ENCODE assay signal across 1 cellular context in the genomic region with DNA sequence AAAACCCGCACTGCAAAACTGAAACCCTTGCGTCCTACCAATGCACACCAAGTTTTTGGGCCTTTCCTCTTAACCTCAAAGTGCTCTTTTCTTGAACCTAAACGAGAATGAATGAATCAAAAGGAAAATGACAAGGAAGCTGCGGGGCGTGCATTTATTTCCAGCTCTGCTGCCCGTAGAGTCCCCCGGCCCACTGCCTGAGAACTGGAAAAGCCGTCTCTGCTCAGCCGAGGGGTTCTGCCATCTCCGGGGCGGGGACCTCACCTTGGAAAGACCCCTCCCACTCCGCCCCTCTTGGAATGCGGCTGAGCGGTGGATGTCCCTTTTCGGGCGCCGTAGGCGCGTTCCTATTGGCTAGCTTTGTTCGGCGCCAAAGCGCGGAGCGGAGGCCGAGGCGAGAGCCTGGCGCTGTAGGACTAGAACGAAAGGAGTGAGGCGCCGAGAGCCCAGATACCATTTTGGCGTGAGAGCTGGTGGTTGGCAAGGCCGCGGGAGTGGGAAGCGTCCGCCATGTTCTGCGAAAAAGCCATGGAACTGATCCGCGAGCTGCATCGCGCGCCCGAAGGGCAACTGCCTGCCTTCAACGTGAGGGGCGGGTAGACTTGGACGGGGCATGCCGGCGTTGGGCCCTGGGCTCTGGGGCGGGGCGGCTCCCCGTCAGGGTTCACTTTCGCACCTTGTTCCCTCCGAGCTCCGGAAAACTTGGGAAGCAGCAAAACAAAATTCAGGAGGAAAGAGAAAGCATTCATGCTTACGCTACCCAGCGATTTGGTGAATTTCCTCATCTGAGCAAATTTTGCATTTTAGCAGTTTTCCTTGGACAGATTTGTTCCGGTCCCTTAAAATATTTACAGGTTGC.
A peak's percentile ranks its signal among the peaks of the same experiment; 100 is the strongest.
TF ChIP-seq lines count a peak whose summit lies in the region.

GINS1 (plus strand) TSS at position 363 of the 859 bp plus-strand sequence; CDS start at position 511, 148 bp downstream.

TF ChIP-seq in K562, 482 proteins besides CTCF, POLR2A, EP300 and RAD21 (continued from another document and continues in another):
- TF ChIP-seq THRA (IDR thresholded peaks at IDR 0.05) = no peak
- peak; percentile 64 for TF ChIP-seq POLR2H (tag; IDR thresholded peaks at IDR 0.05; ENCODE audit: low read depth)
- no peak for TF ChIP-seq DNMT1 (IDR thresholded peaks at IDR 0.05)
- TF ChIP-seq NUFIP1 (IDR thresholded peaks at IDR 0.05; ENCODE audit: partially characterized antibody) = no peak
- TF ChIP-seq, protein P1, sequence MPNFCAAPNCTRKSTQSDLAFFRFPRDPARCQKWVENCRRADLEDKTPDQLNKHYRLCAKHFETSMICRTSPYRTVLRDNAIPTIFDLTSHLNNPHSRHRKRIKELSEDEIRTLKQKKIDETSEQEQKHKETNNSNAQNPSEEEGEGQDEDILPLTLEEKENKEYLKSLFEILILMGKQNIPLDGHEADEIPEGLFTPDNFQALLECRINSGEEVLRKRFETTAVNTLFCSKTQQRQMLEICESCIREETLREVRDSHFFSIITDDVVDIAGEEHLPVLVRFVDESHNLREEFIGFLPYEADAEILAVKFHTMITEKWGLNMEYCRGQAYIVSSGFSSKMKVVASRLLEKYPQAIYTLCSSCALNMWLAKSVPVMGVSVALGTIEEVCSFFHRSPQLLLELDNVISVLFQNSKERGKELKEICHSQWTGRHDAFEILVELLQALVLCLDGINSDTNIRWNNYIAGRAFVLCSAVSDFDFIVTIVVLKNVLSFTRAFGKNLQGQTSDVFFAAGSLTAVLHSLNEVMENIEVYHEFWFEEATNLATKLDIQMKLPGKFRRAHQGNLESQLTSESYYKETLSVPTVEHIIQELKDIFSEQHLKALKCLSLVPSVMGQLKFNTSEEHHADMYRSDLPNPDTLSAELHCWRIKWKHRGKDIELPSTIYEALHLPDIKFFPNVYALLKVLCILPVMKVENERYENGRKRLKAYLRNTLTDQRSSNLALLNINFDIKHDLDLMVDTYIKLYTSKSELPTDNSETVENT (CRISPR knock-in tag; IDR thresholded peaks at IDR 0.05) = no peak
- TF ChIP-seq CTCFL (IDR thresholded peaks at IDR 0.05; ENCODE audit: borderline replicate concordance, insufficient read depth, low read depth, low read length, poor library complexity, severe bottlenecking) = no peak
- TF ChIP-seq ZBTB7A (IDR thresholded peaks at IDR 0.05; ENCODE audit: borderline replicate concordance, control insufficient read depth, low read depth, low read length) = peak; percentile 94
- no peak for TF ChIP-seq BDP1 (IDR thresholded peaks at IDR 0.05; ENCODE audit: insufficient read depth, insufficient read length)
- TF ChIP-seq ZFP36 (IDR thresholded peaks at IDR 0.05; ENCODE audit: low read depth, low read length, partially characterized antibody) = peak; percentile 35
- TF ChIP-seq, protein P2, sequence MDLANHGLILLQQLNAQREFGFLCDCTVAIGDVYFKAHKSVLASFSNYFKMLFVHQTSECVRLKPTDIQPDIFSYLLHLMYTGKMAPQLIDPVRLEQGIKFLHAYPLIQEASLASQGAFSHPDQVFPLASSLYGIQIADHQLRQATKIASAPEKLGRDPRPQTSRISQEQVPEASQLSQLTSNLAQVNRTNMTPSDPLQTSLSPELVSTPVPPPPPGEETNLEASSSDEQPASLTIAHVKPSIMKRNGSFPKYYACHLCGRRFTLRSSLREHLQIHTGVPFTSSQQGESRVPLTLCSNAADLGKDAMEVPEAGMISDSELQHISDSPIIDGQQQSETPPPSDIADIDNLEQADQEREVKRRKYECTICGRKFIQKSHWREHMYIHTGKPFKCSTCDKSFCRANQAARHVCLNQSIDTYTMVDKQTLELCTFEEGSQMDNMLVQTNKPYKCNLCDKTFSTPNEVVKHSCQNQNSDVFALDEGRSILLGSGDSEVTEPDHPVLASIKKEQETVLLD (IDR thresholded peaks at IDR 0.05) = no peak
- peak; percentile 72 for TF ChIP-seq ZFX (CRISPR knock-in tag; IDR thresholded peaks at IDR 0.05)
- 0 out of 2 replicates have a peak, but pooled peaks have one; percentile 37 for TF ChIP-seq SMAD4 (CRISPR knock-in tag; conservative IDR thresholded peaks at IDR 0.05)
- TF ChIP-seq ZNF444 (CRISPR knock-in tag; IDR thresholded peaks at IDR 0.05) = no peak
- no peak for TF ChIP-seq ZNF232 (CRISPR knock-in tag; IDR thresholded peaks at IDR 0.05)
- TF ChIP-seq TBP (optimal IDR thresholded peaks at IDR 0.05; ENCODE audit: low read depth, low read length) = peak; percentile 79
- TF ChIP-seq ZC3H11A (IDR thresholded peaks at IDR 0.05; ENCODE audit: low read depth, low read length) = no peak
- TF ChIP-seq DDX20 (tag; IDR thresholded peaks at IDR 0.05; ENCODE audit: low read depth) = no peak
- peak; percentile 49; the same call in 1 of the 2 replicates for TF ChIP-seq SP1 (CRISPR knock-in tag; IDR thresholded peaks at IDR 0.05)
- peak; percentile 7 for TF ChIP-seq FOS (IDR thresholded peaks at IDR 0.05; ENCODE audit: extremely low read depth, insufficient read length)
- TF ChIP-seq KLF16 (IDR thresholded peaks at IDR 0.05) = peak; percentile 55; the same call in 1 of the 2 replicates
- no peak for TF ChIP-seq MTF1 (CRISPR knock-in tag; IDR thresholded peaks at IDR 0.05; ENCODE audit: borderline replicate concordance)
- TF ChIP-seq, protein P3, sequence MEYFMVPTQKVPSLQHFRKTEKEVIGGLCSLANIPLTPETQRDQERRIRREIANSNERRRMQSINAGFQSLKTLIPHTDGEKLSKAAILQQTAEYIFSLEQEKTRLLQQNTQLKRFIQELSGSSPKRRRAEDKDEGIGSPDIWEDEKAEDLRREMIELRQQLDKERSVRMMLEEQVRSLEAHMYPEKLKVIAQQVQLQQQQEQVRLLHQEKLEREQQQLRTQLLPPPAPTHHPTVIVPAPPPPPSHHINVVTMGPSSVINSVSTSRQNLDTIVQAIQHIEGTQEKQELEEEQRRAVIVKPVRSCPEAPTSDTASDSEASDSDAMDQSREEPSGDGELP (CRISPR knock-in tag; IDR thresholded peaks at IDR 0.05; ENCODE audit: borderline replicate concordance) = peak; percentile 49; the same call in 1 of the 2 replicates
- no peak for TF ChIP-seq TAF15 (IDR thresholded peaks at IDR 0.05; ENCODE audit: low read depth, low read length)
- peak; percentile 86 for TF ChIP-seq SIN3B (IDR thresholded peaks at IDR 0.05; ENCODE audit: low read depth)
- peak; percentile 91 for TF ChIP-seq EP400 (IDR thresholded peaks at IDR 0.05)
- TF ChIP-seq, protein P4, sequence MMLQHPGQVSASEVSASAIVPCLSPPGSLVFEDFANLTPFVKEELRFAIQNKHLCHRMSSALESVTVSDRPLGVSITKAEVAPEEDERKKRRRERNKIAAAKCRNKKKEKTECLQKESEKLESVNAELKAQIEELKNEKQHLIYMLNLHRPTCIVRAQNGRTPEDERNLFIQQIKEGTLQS (IDR thresholded peaks at IDR 0.05) = no peak
- TF ChIP-seq, protein P4 (CRISPR knock-in tag; conservative IDR thresholded peaks at IDR 0.05) = no peak
- TF ChIP-seq CTBP1 (IDR thresholded peaks at IDR 0.05; ENCODE audit: borderline replicate concordance) = peak; percentile 80
- TF ChIP-seq TBL1XR1 (IDR thresholded peaks at IDR 0.05; ENCODE audit: low read length in 2 of 2) = no peak
- TF ChIP-seq PYGO2 (tag; IDR thresholded peaks at IDR 0.05) = no peak
- peak in 1 of 2 experiments; percentile 77; a peak in 2 of 4 replicates for TF ChIP-seq MAZ (CRISPR knock-in tag; conservative IDR thresholded peaks at IDR 0.05 in 1 of 2, IDR thresholded peaks at IDR 0.05 in 1 of 2)
- TF ChIP-seq VEZF1 (CRISPR knock-in tag; IDR thresholded peaks at IDR 0.05) = peak; percentile 62
- TF ChIP-seq ETS2 (tag; IDR thresholded peaks at IDR 0.05; ENCODE audit: borderline replicate concordance, poor library complexity, severe bottlenecking) = no peak
- peak; percentile 18; the same call in 1 of the 2 replicates for TF ChIP-seq MAX (CRISPR knock-in tag; IDR thresholded peaks at IDR 0.05)
- TF ChIP-seq AFF1 (IDR thresholded peaks at IDR 0.05; ENCODE audit: low read depth in 1 of 2, partially characterized antibody in 2 of 2) = no peak
- TF ChIP-seq TEAD1 (CRISPR knock-in tag; IDR thresholded peaks at IDR 0.05) = peak; percentile 94 to 99
- TF ChIP-seq RFX5 (IDR thresholded peaks at IDR 0.05; ENCODE audit: low read depth, low read length) = no peak
- no peak for TF ChIP-seq CAMTA2 (CRISPR knock-in tag; conservative IDR thresholded peaks at IDR 0.05)
- 0 out of 2 replicates have a peak, but pooled peaks have one; percentile 43 for TF ChIP-seq CHAMP1 (IDR thresholded peaks at IDR 0.05)
- 0 out of 4 replicates have a peak, but pooled peaks have one; percentile 2 to 11 for TF ChIP-seq SIN3A (IDR thresholded peaks at IDR 0.05; ENCODE audit: borderline replicate concordance in 2 of 2, control insufficient read depth in 1 of 2, low read depth in 2 of 2, low read length in 2 of 2)
- no peak; the same call in 1 of the 2 replicates for TF ChIP-seq CC2D1A (IDR thresholded peaks at IDR 0.05)
